ENCODE assay signal across 9 cellular contexts in genomic region chr4:48343035-48343434, GRCh38. TPM values are rescaled to one million over a fixed set of nuclear protein-coding genes. Genes with fewer than 3 reads are reported as not detected.
DNase-seq lines count a peak whose midpoint lies in the region; TF ChIP-seq lines count a peak whose summit lies in the region.
"Had no signal": no experiment of that assay in that cellular context is flagged by ENCODE, and none has a peak within 500 bp of the region (broad histone marks: within the 10 kb centered on the region; RNA-seq: fewer than 3 reads in every experiment).

No MANE protein-coding gene starts in this region.

- no TSS peak for BruUV-seq in MCF 10A (replicated peaks; lab: Mats Ljungman, UMichigan)

- H3K9me3 ChIP-seq in HUES64 (ENCODE audit: insufficient read depth, low read depth, low read length), result no peaks in the 10 kb centered on the region
- no peaks in the 10 kb centered on the region for H3K9me3 ChIP-seq in mucosa of stomach (ENCODE audit: control insufficient read depth, low read length)

- H3K36me3 Mint-ChIP-seq in MCF 10A (ENCODE audit: insufficient read depth, unreplicated experiment), result peaks cover 7% of the 10 kb centered on the region

- in situ Hi-C loops in GM13977 (cut with MboI; ENCODE audit: low pct_unique_long_range_greater_than_20kb, low sequenced_read_pairs, unreplicated experiment), result no loop called here
- in situ Hi-C loops in KBM-7 (cut with MboI; ENCODE audit: low pct_unique_long_range_greater_than_20kb, low sequenced_read_pairs), result no loop called here

- peaks cover 62% of the 10 kb centered on the region for H3K79me2 ChIP-seq in ACC112 (ENCODE audit: control insufficient read depth, insufficient read depth, low read length, unreplicated experiment)

- TF ChIP-seq CTCF in MCF 10A (IDR thresholded peaks at IDR 0.05; ENCODE audit: unreplicated experiment) (no peak), GM13977 (IDR thresholded peaks at IDR 0.05; ENCODE audit: extremely low read depth, insufficient read depth, missing control alignments) (no peak)

- H3K36me3 ChIP-seq in ACC112 (ENCODE audit: insufficient read depth, low read length) (no peaks in the 10 kb centered on the region), HUES64 (ENCODE audit: insufficient read depth, low read length) (no peaks in the 10 kb centered on the region), mucosa of stomach (ENCODE audit: control insufficient read depth, insufficient read depth, low read length) (no peaks in the 10 kb centered on the region)

- H3K27me3 ChIP-seq in ACC112 (ENCODE audit: insufficient read depth, low read length) (no peaks in the 10 kb centered on the region), HUES64 (ENCODE audit: insufficient read depth, low read length) (no peaks in the 10 kb centered on the region), mucosa of stomach (ENCODE audit: control insufficient read depth, insufficient read depth, low read length) (no peaks in the 10 kb centered on the region)

- H3K4me3 ChIP-seq in ACC112 (ENCODE audit: low read depth, low read length) (peak overlapping the region; percentile 81), HUES64 (ENCODE audit: low read length) (peak overlapping the region; percentile 97), mucosa of stomach (ENCODE audit: low read length) (no peak overlapping the region)

- H3K27ac ChIP-seq in ACC112 (ENCODE audit: low read depth, low read length), result no peak overlapping the region
- H3K27ac ChIP-seq in HUES64 (ENCODE audit: low read depth, low read length), result no peak overlapping the region

- peak overlapping the region; percentile 98 for H3K4me3 Mint-ChIP-seq in MCF 10A (ENCODE audit: unreplicated experiment)

- H3K9me3 Mint-ChIP-seq in MCF 10A (ENCODE audit: unreplicated experiment), result no peaks in the 10 kb centered on the region

- DNase-seq in MCF 10A (ENCODE audit: unreplicated experiment), result no peak
- no peak for DNase-seq in NCI-H1092 (lab: John Stamatoyannopoulos, UW)
- no peak for DNase-seq in GM13977 (ENCODE audit: low spot score)
- DNase-seq in KBM-7, result no peak
- DNase-seq in globus pallidus (ENCODE audit: low spot score), result no peak
- DNase-seq: NCI-H446 had no signal

- H3K4me1 Mint-ChIP-seq in MCF 10A (ENCODE audit: insufficient read depth, unreplicated experiment), result peaks cover 54% of the 10 kb centered on the region

- POLR2A ChIA-PET in MCF 10A (lab: Yijun Ruan, JAX), result interaction anchor here (0.8 to 5.4 kb wide), 16 partner anchors 9 to 436 kb away, joined by 3 to 49 read pairs (median 10); partner anchors contain the start of gene FRYL

- no peak overlapping the region; the same call in 1 of the 2 replicates for H3K9ac ChIP-seq in HUES64 (ENCODE audit: low read depth, low read length)
- H3K9ac ChIP-seq in mucosa of stomach (ENCODE audit: low read length), result peak overlapping the region; percentile 89

- H3K27ac Mint-ChIP-seq in MCF 10A (ENCODE audit: low read depth, unreplicated experiment), result peak overlapping the region; percentile 97

- H3K4me1 ChIP-seq in ACC112 (ENCODE audit: control insufficient read depth, insufficient read depth, low read length, unreplicated experiment) (peaks cover 45% of the 10 kb centered on the region), HUES64 (ENCODE audit: insufficient read depth, low read length) (peaks cover 44% of the 10 kb centered on the region), mucosa of stomach (ENCODE audit: control insufficient read depth, insufficient read depth, low read length) (peaks cover 21% of the 10 kb centered on the region)

- CTCF ChIA-PET in MCF 10A (lab: Yijun Ruan, JAX), result interaction anchor here (0.6 to 1.9 kb wide), 8 partner anchors 10 to 207 kb away, joined by 3 to 6 read pairs (median 3); no protein-coding TSS in a partner anchor

- H3K27me3 Mint-ChIP-seq in MCF 10A (ENCODE audit: insufficient read depth, unreplicated experiment), result no peaks in the 10 kb centered on the region

- WGBS in HUES64, result 72% methylated on average over 2 of the region's 3 CpGs

- no peak overlapping the region for H2AFZ ChIP-seq in ACC112 (ENCODE audit: low read length, unreplicated experiment)

- intact Hi-C loops in MCF 10A (cut with micrococcal nuclease), result no loop called here

RNA-seq across cellular contexts. Expression of gene SLAIN2, which starts 1.7 kb away (rescaled TPM):
- polyA plus RNA-seq in HUES64 (2013, experiment 1 of 2), result 23.3 TPM
- 29.4 TPM for polyA plus RNA-seq in HUES64 (2013, experiment 2 of 2)
- 74.0 and 81.6 TPM in 2 replicates for total RNA-seq in MCF 10A (2022)
